ENCODE assay signal across 16 cellular contexts in the genomic region with DNA sequence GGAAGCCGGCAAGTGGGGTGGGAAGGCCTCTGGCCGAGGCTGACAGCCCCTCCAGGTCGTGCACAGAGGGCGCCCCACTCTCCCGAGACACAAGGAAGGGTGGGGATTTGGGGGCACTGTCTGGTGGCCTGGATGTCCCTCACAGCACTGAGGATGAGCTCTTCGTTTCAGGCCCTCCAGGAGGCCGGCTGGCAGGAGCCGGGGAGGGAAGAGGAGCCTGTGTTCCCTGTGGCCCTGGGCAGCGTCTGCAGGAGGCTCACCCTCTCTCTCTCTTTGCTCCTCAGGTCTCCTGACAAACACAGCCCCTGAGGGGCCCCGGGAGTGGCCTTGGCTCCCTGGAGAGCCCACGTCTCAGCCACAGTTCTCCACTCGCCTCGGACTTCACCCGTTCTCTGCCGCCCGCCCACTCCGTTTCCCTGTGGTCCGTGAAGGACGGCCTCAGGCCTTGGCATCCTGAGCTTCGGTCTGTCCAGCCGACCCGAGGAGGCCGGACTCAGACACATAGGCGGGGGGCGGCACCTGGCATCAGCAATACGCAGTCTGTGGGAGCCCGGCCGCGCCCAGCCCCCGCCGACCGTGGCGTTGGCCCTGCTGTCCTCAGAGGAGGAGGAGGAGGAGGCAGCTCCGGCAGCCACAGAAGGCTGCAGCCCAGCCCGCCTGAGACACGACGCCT.
DNase-seq lines count a peak whose midpoint lies in the region; ATAC-seq and TF ChIP-seq lines count a peak whose summit lies in the region.
"Had no signal": no experiment of that assay in that cellular context is flagged by ENCODE, and none has a peak within 500 bp of the region (broad histone marks: within the 10 kb centered on the region; RNA-seq: fewer than 3 reads in every experiment).

No MANE protein-coding gene starts in this region.

- no peaks in the 10 kb centered on the region for H3K79me2 ChIP-seq in hepatocyte

- H3K4me3 ChIP-seq in hepatocyte = no peak overlapping the region
- no peak overlapping the region for H3K4me3 ChIP-seq in transverse colon
- H3K4me3 ChIP-seq: BLaER1, Peyer's patch had no signal

- no peaks in the 10 kb centered on the region for H4K20me1 ChIP-seq in hepatocyte (ENCODE audit: insufficient read depth, poor library complexity, severe bottlenecking)

- WGBS in hepatocyte (ENCODE audit: low lambda C conversion rate, missing lambda C conversion rate) = 93% methylated on average over 35 of the region's 37 CpGs
- 87% methylated on average over 33 of the region's 37 CpGs; no CpG with 5 or more reads in 1 of the 2 donors for WGBS in transverse colon (ENCODE audit: low coverage in 1 of 2), 2 donors

- no peaks in the 10 kb centered on the region for H3K27me3 ChIP-seq in hepatocyte
- no peaks in the 10 kb centered on the region for H3K27me3 ChIP-seq in transverse colon
- H3K27me3 ChIP-seq: BLaER1, Peyer's patch had no signal

- POLR2A ChIA-PET in activated CD8-positive, alpha-beta T cell treated with anti-CD3 and anti-CD28 coated beads, Interleukin-2, amount 10 ng/mL, durations not matched to agents 7 days and 5 days (lab: Charles Lee) = no interaction called here
- POLR2A ChIA-PET in activated CD8-positive, alpha-beta T cell treated with anti-CD3 and anti-CD28 coated beads for 36 hours (lab: Charles Lee) = no interaction called here

- TF ChIP-seq EP300 in transverse colon (IDR thresholded peaks at IDR 0.05; ENCODE audit: low read depth) = no peak

- H3K36me3 ChIP-seq in hepatocyte (replicated peaks; ENCODE audit: insufficient read depth, low read depth) (no peaks in the 10 kb centered on the region), transverse colon (no peaks in the 10 kb centered on the region)
- H3K36me3 ChIP-seq: BLaER1, Peyer's patch had no signal

- H3K4me2 ChIP-seq in hepatocyte = no peak overlapping the region
- H3K4me2 ChIP-seq: BLaER1 had no signal

- no peak for TF ChIP-seq POLR2A in transverse colon (IDR thresholded peaks at IDR 0.05)

- peak; percentile 2 for DNase-seq in activated CD8-positive, alpha-beta T cell treated with anti-CD3 and anti-CD28 coated beads, Interleukin-2, amount 10 ng/mL, durations not matched to agents 7 days and 5 days
- DNase-seq in activated CD8-positive, alpha-beta T cell treated with anti-CD3 and anti-CD28 coated beads for 36 hours = no peak
- DNase-seq in GM13977 (ENCODE audit: low spot score) = peak; percentile 13
- DNase-seq in hepatocyte (ENCODE audit: low spot score) = peak; percentile 2
- DNase-seq in osteocyte (ENCODE audit: extremely low spot score, unreplicated experiment) = peak; percentile 82
- no peak for DNase-seq in transverse colon
- DNase-seq in retina = no peak
- DNase-seq: 8988T; CD8-positive, alpha-beta memory T cell; DMS 273 treated with DMSO at 0.1 percent for 48 hours; MM.1S; NCI-H2029; NCI-H2171 treated with DMSO at 0.1 percent for 48 hours had no signal

- H3K4me1 ChIP-seq in hepatocyte (ENCODE audit: insufficient read depth) (no peaks in the 10 kb centered on the region), transverse colon (no peaks in the 10 kb centered on the region)
- H3K4me1 ChIP-seq: BLaER1, Peyer's patch had no signal

- no peaks in the 10 kb centered on the region for H3K36me3 Mint-ChIP-seq in activated CD8-positive, alpha-beta T cell treated with anti-CD3 and anti-CD28 coated beads, Interleukin-2, amount 10 ng/mL, durations not matched to agents 7 days and 5 days (ENCODE audit: low read depth)
- no peaks in the 10 kb centered on the region for H3K36me3 Mint-ChIP-seq in activated CD8-positive, alpha-beta T cell treated with anti-CD3 and anti-CD28 coated beads for 36 hours (ENCODE audit: low read depth)
- peaks cover 4% of the 10 kb centered on the region for H3K36me3 Mint-ChIP-seq in osteocyte (ENCODE audit: unreplicated experiment)
- H3K36me3 Mint-ChIP-seq: CD8-positive, alpha-beta memory T cell had no signal

- H3K27ac ChIP-seq in hepatocyte = no peak overlapping the region
- H3K27ac ChIP-seq in transverse colon = no peak overlapping the region
- H3K27ac ChIP-seq: BLaER1, Peyer's patch had no signal

- ATAC-seq in activated CD8-positive, alpha-beta T cell treated with anti-CD3 and anti-CD28 coated beads, Interleukin-2, amount 10 ng/mL, durations not matched to agents 7 days and 5 days = no peak
- no peak for ATAC-seq in activated CD8-positive, alpha-beta T cell treated with anti-CD3 and anti-CD28 coated beads for 36 hours
- no peak for ATAC-seq in HG03196 (IDR thresholded peaks at IDR 0.05; ENCODE audit: unreplicated experiment)

- H3K4me1 Mint-ChIP-seq in activated CD8-positive, alpha-beta T cell treated with anti-CD3 and anti-CD28 coated beads, Interleukin-2, amount 10 ng/mL, durations not matched to agents 7 days and 5 days (ENCODE audit: low read depth) = no peaks in the 10 kb centered on the region
- no peaks in the 10 kb centered on the region for H3K4me1 Mint-ChIP-seq in activated CD8-positive, alpha-beta T cell treated with anti-CD3 and anti-CD28 coated beads for 36 hours (ENCODE audit: low read depth)
- no peaks in the 10 kb centered on the region for H3K4me1 Mint-ChIP-seq in osteocyte (ENCODE audit: unreplicated experiment)
- H3K4me1 Mint-ChIP-seq: CD8-positive, alpha-beta memory T cell had no signal

- no peak overlapping the region for H3K4me3 Mint-ChIP-seq in activated CD8-positive, alpha-beta T cell treated with anti-CD3 and anti-CD28 coated beads, Interleukin-2, amount 10 ng/mL, durations not matched to agents 7 days and 5 days
- H3K4me3 Mint-ChIP-seq in activated CD8-positive, alpha-beta T cell treated with anti-CD3 and anti-CD28 coated beads for 36 hours = no peak overlapping the region
- H3K4me3 Mint-ChIP-seq in osteocyte (ENCODE audit: unreplicated experiment) = no peak overlapping the region
- H3K4me3 Mint-ChIP-seq: CD8-positive, alpha-beta memory T cell had no signal

- no peak for TF ChIP-seq CTCF in activated CD8-positive, alpha-beta T cell treated with anti-CD3 and anti-CD28 coated beads for 36 hours (IDR thresholded peaks at IDR 0.05)
- TF ChIP-seq CTCF in GM13977 (IDR thresholded peaks at IDR 0.05; ENCODE audit: extremely low read depth, insufficient read depth, missing control alignments) (no peak), hepatocyte (IDR thresholded peaks at IDR 0.05; ENCODE audit: poor library complexity) (no peak), osteocyte (IDR thresholded peaks at IDR 0.05) (no peak), transverse colon (IDR thresholded peaks at IDR 0.05) (no peak)

- no peaks in the 10 kb centered on the region for H3K9me3 ChIP-seq in hepatocyte (ENCODE audit: low read depth)
- no peaks in the 10 kb centered on the region for H3K9me3 ChIP-seq in transverse colon
- H3K9me3 ChIP-seq: BLaER1, Peyer's patch had no signal

- in situ Hi-C loops in GM13977 (cut with MboI; ENCODE audit: low pct_unique_long_range_greater_than_20kb, low sequenced_read_pairs, unreplicated experiment) (no loop called here), transverse colon (cut with MboI; ENCODE audit: low pct_ligation_motif_present in 1 of 4, low pct_unique_long_range_greater_than_20kb in 1 of 4, low sequenced_read_pairs in 3 of 4) (no loop called here)

- H2AFZ ChIP-seq in hepatocyte = no peak overlapping the region

- H3K27me3 Mint-ChIP-seq in activated CD8-positive, alpha-beta T cell treated with anti-CD3 and anti-CD28 coated beads, Interleukin-2, amount 10 ng/mL, durations not matched to agents 7 days and 5 days (ENCODE audit: low read depth) = no peaks in the 10 kb centered on the region
- no peaks in the 10 kb centered on the region for H3K27me3 Mint-ChIP-seq in activated CD8-positive, alpha-beta T cell treated with anti-CD3 and anti-CD28 coated beads for 36 hours
- no peaks in the 10 kb centered on the region for H3K27me3 Mint-ChIP-seq in osteocyte (ENCODE audit: unreplicated experiment)

- CTCF ChIA-PET in activated CD8-positive, alpha-beta T cell treated with anti-CD3 and anti-CD28 coated beads, Interleukin-2, amount 10 ng/mL, durations not matched to agents 7 days and 5 days (lab: Charles Lee) = no interaction called here
- CTCF ChIA-PET in activated CD8-positive, alpha-beta T cell treated with anti-CD3 and anti-CD28 coated beads for 36 hours (lab: Charles Lee) = no interaction called here

- H3K27ac Mint-ChIP-seq in activated CD8-positive, alpha-beta T cell treated with anti-CD3 and anti-CD28 coated beads, Interleukin-2, amount 10 ng/mL, durations not matched to agents 7 days and 5 days = no peak overlapping the region
- no peak overlapping the region for H3K27ac Mint-ChIP-seq in activated CD8-positive, alpha-beta T cell treated with anti-CD3 and anti-CD28 coated beads for 36 hours
- H3K27ac Mint-ChIP-seq in osteocyte (ENCODE audit: unreplicated experiment) = no peak overlapping the region
- H3K27ac Mint-ChIP-seq: CD8-positive, alpha-beta memory T cell had no signal

- H3K9me3 Mint-ChIP-seq in activated CD8-positive, alpha-beta T cell treated with anti-CD3 and anti-CD28 coated beads, Interleukin-2, amount 10 ng/mL, durations not matched to agents 7 days and 5 days (ENCODE audit: insufficient read depth) = no peaks in the 10 kb centered on the region
- H3K9me3 Mint-ChIP-seq in activated CD8-positive, alpha-beta T cell treated with anti-CD3 and anti-CD28 coated beads for 36 hours = no peaks in the 10 kb centered on the region
- H3K9me3 Mint-ChIP-seq in osteocyte (ENCODE audit: unreplicated experiment) = no peaks in the 10 kb centered on the region

- intact Hi-C loops in activated CD8-positive, alpha-beta T cell treated with anti-CD3 and anti-CD28 coated beads for 36 hours (cut with micrococcal nuclease) = no loop called here
- intact Hi-C loops in transverse colon (cut with DNase I; ENCODE audit: low total_unique reads) = no loop called here

- no peaks in the 10 kb centered on the region for H3K9me2 ChIP-seq in hepatocyte (replicated peaks; ENCODE audit: insufficient read depth)

Comparison
In these comparisons a context has a peak if more than half of its experiments do, and no peak if none do; other contexts are left out.
1. DNase-seq: peak in activated CD8-positive, alpha-beta T cell treated with anti-CD3 and anti-CD28 coated beads, Interleukin-2, amount 10 ng/mL, durations not matched to agents 7 days and 5 days (single experiment), GM13977 (single experiment), hepatocyte (single experiment) and osteocyte (single experiment); none in activated CD8-positive, alpha-beta T cell treated with anti-CD3 and anti-CD28 coated beads for 36 hours (single experiment), transverse colon (single experiment) and retina (single experiment).